In genomic region chr3:77038468-77038927, GRCh38 we compare ENCODE assay signal across 7 cellular contexts. TPM values are rescaled to one million over a fixed set of nuclear protein-coding genes. Genes with fewer than 3 reads are reported as not detected.
A peak's percentile ranks its signal among the peaks of the same experiment; 100 is the strongest.
DNase-seq lines count a peak whose midpoint lies in the region; TF ChIP-seq lines count a peak whose summit lies in the region.

No MANE protein-coding gene starts in this region.

- peaks cover 0 to 2% (median 0%) of the 10 kb centered on the region in 4 donors for H3K4me1 Mint-ChIP-seq in CD4-positive, alpha-beta memory T cell

- peaks cover 0 to 7% of the 10 kb centered on the region in 2 donors for H3K36me3 Mint-ChIP-seq in CD4-positive, alpha-beta memory T cell

- peak; percentile 21; the same call in 1 of the 2 replicates for TF ChIP-seq CTCF in GM12874 (IDR thresholded peaks at IDR 0.05; ENCODE audit: insufficient read depth, low read depth, low read length)

- H3K4me1 ChIP-seq in CD4-positive, alpha-beta memory T cell (ENCODE audit: insufficient read depth, low read length), result no peaks in the 10 kb centered on the region

- no peak overlapping the region for H3K4me3 ChIP-seq in Jurkat, Clone E6-1 (ENCODE audit: low read length)
- H3K4me3 ChIP-seq in CD4-positive, alpha-beta memory T cell (ENCODE audit: low read length in 2 of 2), result no peak overlapping the region

- H3K9me3 ChIP-seq in CD4-positive, alpha-beta memory T cell (ENCODE audit: control insufficient read depth in 1 of 2, low read length in 2 of 2), result no peaks in the 10 kb centered on the region

- no peaks in the 10 kb centered on the region for H3K27me3 ChIP-seq in CD4-positive, alpha-beta memory T cell (ENCODE audit: insufficient read depth, low read length)

- CTCF ChIA-PET in CD4-positive, alpha-beta memory T cell (lab: Charles Lee; ENCODE audit: partially characterized antibody), result no interaction called here

- intact Hi-C loops in CD4-positive, alpha-beta memory T cell (cut with micrococcal nuclease), result no loop called here

- H3K4me3 Mint-ChIP-seq in CD4-positive, alpha-beta memory T cell, result no peak overlapping the region

- POLR2A ChIA-PET in CD4-positive, alpha-beta memory T cell (lab: Charles Lee; ENCODE audit: partially characterized antibody), result no interaction called here

- peak overlapping the region; percentile 78 for H3K27ac ChIP-seq in caudate nucleus (ENCODE audit: low read depth, low read length)
- H3K27ac ChIP-seq in CD4-positive, alpha-beta memory T cell (ENCODE audit: low read depth, low read length), result no peak overlapping the region

- H3K27me3 Mint-ChIP-seq in CD4-positive, alpha-beta memory T cell, result peaks cover 11 to 14% of the 10 kb centered on the region in 2 donors

- peak; percentile 54 for DNase-seq in Jurkat, Clone E6-1 (ENCODE audit: low read depth, low spot score)
- DNase-seq in NOMO-1 treated with DMSO at 0.1 percent for 48 hours (lab: John Stamatoyannopoulos, UW; ENCODE audit: unreplicated experiment) (peak; percentile 60), caudate nucleus (lab: John Stamatoyannopoulos, UW) (peak in 58 of 61 donors; percentile 6 to 91 (median 58)), inferior parietal cortex (ENCODE audit: extremely low spot score) (peak; percentile 86), smooth muscle cell of the brain vasculature (ENCODE audit: low read depth, low spot score) (peak; percentile 71)
- no peak for DNase-seq in CD4-positive, alpha-beta memory T cell

- H3K36me3 ChIP-seq in CD4-positive, alpha-beta memory T cell (ENCODE audit: insufficient read depth, low read length), result no peaks in the 10 kb centered on the region

- no peak overlapping the region for H3K27ac Mint-ChIP-seq in CD4-positive, alpha-beta memory T cell

- H3K9me3 Mint-ChIP-seq in CD4-positive, alpha-beta memory T cell, result peaks cover 0 to 21% (median 7%) of the 10 kb centered on the region in 8 donors

RNA-seq across cellular contexts. Expression of gene ROBO2, which starts 1.4 kb away (rescaled TPM):
- not detected for polyA plus RNA-seq in Jurkat, Clone E6-1 (2012; ENCODE audit: insufficient read depth, insufficient read length)
- not detected for total RNA-seq in CD4-positive, alpha-beta memory T cell
- not detected for polyA plus RNA-seq in CD4-positive, alpha-beta memory T cell

Comparison
In these comparisons a context has a peak if more than half of its experiments do, and no peak if none do; other contexts are left out.
1. DNase-seq: peak in Jurkat, Clone E6-1 (single experiment), NOMO-1 treated with DMSO at 0.1 percent for 48 hours (single experiment), caudate nucleus (58 of 61), inferior parietal cortex (single experiment) and smooth muscle cell of the brain vasculature (single experiment); none in CD4-positive, alpha-beta memory T cell (0 of 5).